31 cellular contexts compared by ENCODE assay signal in genomic region chr16:51193879-51194278, GRCh38. TPM values are rescaled to one million over a fixed set of nuclear protein-coding genes. Genes with fewer than 3 reads are reported as not detected.
"Had no signal": no experiment of that assay in that cellular context is flagged by ENCODE, and none has a peak within 500 bp of the region (broad histone marks: within the 10 kb centered on the region; RNA-seq: fewer than 3 reads in every experiment).

No MANE protein-coding gene starts in this region.

- H3K79me2 ChIP-seq: hepatocyte, parathyroid adenoma had no signal

- H3K4me2 ChIP-seq: hepatocyte, neural progenitor cell, smooth muscle cell had no signal

- H3K4me3 Mint-ChIP-seq: mesothelial cell of epicardium; naive B cell; natural killer cell; nephron progenitor cell; neural progenitor cell; stimulated activated memory B cell treated with anti-CD40 and anti-IgM and Interleukin-4, amounts not matched to agents 10 μg/mL and 1 μg/mL and 100 μg/mL, for 72 hours; stimulated activated naive CD8-positive, alpha-beta T cell treated with anti-CD3 and anti-CD28 coated beads, Interleukin-15, amount 100 ng/mL, for 72 hours; type B pancreatic cell had no signal

- H3K27ac ChIP-seq: hepatocyte, lower lobe of right lung, neural progenitor cell, neutrophil, parathyroid adenoma, psoas muscle, right atrium auricular region, right lobe of liver, tibial nerve, vagina had no signal

- DNase-seq: islet precursor cell; left ventricle myocardium superior; lower lobe of right lung; mesendoderm; naive B cell; natural killer cell; nephron progenitor cell; occipital lobe; psoas muscle; right lobe of liver; stimulated activated CD4-positive, alpha-beta T cell treated with anti-CD3 and anti-CD28 coated beads, Interleukin-1b, Interleukin-23, amount 100 ng/mL, for 48 hours; stimulated activated CD4-positive, alpha-beta T cell treated with anti-CD3 and anti-CD28 coated beads, Interleukin-2, amount 100 ng/mL, for 48 hours; stimulated activated CD4-positive, alpha-beta T cell treated with anti-CD3 and anti-CD28 coated beads, Interleukin-4, amount 100 ng/mL, for 4 hours; stimulated activated CD8-positive, alpha-beta memory T cell treated with anti-CD3 and anti-CD28 coated beads, Interleukin-4, amount 100 ng/mL, for 48 hours; stimulated activated naive CD4-positive, alpha-beta T cell treated with Interleukin-2 at 50 U/mL for 16 hours; stimulated activated naive CD8-positive, alpha-beta T cell treated with anti-CD3 and anti-CD28 coated beads, Interleukin-15, amount 100 ng/mL, for 72 hours; substantia nigra had no signal

- H2AFZ ChIP-seq: hepatocyte, neural progenitor cell, parathyroid adenoma had no signal

- H3K36me3 ChIP-seq: lower lobe of right lung, neural progenitor cell, neutrophil, right atrium auricular region, right lobe of liver, tibial nerve, vagina had no signal

- H3K9me3 Mint-ChIP-seq: mesothelial cell of epicardium; neural progenitor cell; stimulated activated memory B cell treated with anti-CD40 and anti-IgM and Interleukin-4, amounts not matched to agents 10 μg/mL and 1 μg/mL and 100 μg/mL, for 72 hours; type B pancreatic cell had no signal

- H3K27ac Mint-ChIP-seq: mesothelial cell of epicardium; naive B cell; natural killer cell; neural progenitor cell; stimulated activated memory B cell treated with anti-CD40 and anti-IgM and Interleukin-4, amounts not matched to agents 10 μg/mL and 1 μg/mL and 100 μg/mL, for 72 hours; stimulated activated naive CD8-positive, alpha-beta T cell treated with anti-CD3 and anti-CD28 coated beads, Interleukin-15, amount 100 ng/mL, for 72 hours; type B pancreatic cell had no signal

- H3K4me1 Mint-ChIP-seq: mesothelial cell of epicardium; naive B cell; natural killer cell; stimulated activated memory B cell treated with anti-CD40 and anti-IgM and Interleukin-4, amounts not matched to agents 10 μg/mL and 1 μg/mL and 100 μg/mL, for 72 hours; stimulated activated naive CD8-positive, alpha-beta T cell treated with anti-CD3 and anti-CD28 coated beads, Interleukin-15, amount 100 ng/mL, for 72 hours had no signal

- H3K36me3 Mint-ChIP-seq: mesothelial cell of epicardium; naive B cell; natural killer cell; neural progenitor cell; stimulated activated memory B cell treated with anti-CD40 and anti-IgM and Interleukin-4, amounts not matched to agents 10 μg/mL and 1 μg/mL and 100 μg/mL, for 72 hours; type B pancreatic cell had no signal

- H3K4me1 ChIP-seq: lower lobe of right lung, parathyroid adenoma, psoas muscle, right atrium auricular region, right lobe of liver, tibial nerve, vagina had no signal

- H3K27me3 ChIP-seq: neural progenitor cell, neutrophil, right atrium auricular region, right lobe of liver, tibial nerve, vagina had no signal

- H3K27me3 Mint-ChIP-seq: stimulated activated memory B cell treated with anti-CD40 and anti-IgM and Interleukin-4, amounts not matched to agents 10 μg/mL and 1 μg/mL and 100 μg/mL, for 72 hours; stimulated activated naive CD8-positive, alpha-beta T cell treated with anti-CD3 and anti-CD28 coated beads, Interleukin-15, amount 100 ng/mL, for 72 hours had no signal

- H3K9me3 ChIP-seq: lower lobe of right lung, neutrophil, psoas muscle, right atrium auricular region, right lobe of liver, tibial nerve, vagina had no signal

- H3K9ac ChIP-seq: neural progenitor cell, parathyroid adenoma had no signal

- H3K4me3 ChIP-seq: hepatocyte, lower lobe of right lung, neural progenitor cell, psoas muscle, right atrium auricular region, right lobe of liver, smooth muscle cell, tibial nerve, vagina had no signal

RNA-seq across cellular contexts. Expression of gene SALL1, which starts 42.8 kb away (rescaled TPM):
- total RNA-seq: left ventricle myocardium superior, lower lobe of right lung, mononuclear cell, natural killer cell, posterior vena cava, psoas muscle, skeletal muscle tissue had no signal
- polyA plus RNA-seq: psoas muscle had no signal
